1 cellular context compared by ENCODE assay signal in genomic region chr12:26226119-26226518, GRCh38.
TF ChIP-seq lines count a peak whose summit lies in the region.

No MANE protein-coding gene starts in this region.

TF ChIP-seq in SK-N-SH, 30 proteins besides CTCF, POLR2A, EP300 and RAD21:
- no peak for TF ChIP-seq REST (IDR thresholded peaks at IDR 0.05; ENCODE audit: low read depth, low read length)
- TF ChIP-seq FOSL2 (IDR thresholded peaks at IDR 0.05; ENCODE audit: borderline replicate concordance, low read depth) = no peak
- TF ChIP-seq ELF1 (IDR thresholded peaks at IDR 0.05) = no peak
- TF ChIP-seq YY1 (IDR thresholded peaks at IDR 0.05; ENCODE audit: low read depth) = no peak
- TF ChIP-seq USF2 (IDR thresholded peaks at IDR 0.05; ENCODE audit: borderline replicate concordance, low read depth, low read length) = no peak
- no peak for TF ChIP-seq MXI1 (IDR thresholded peaks at IDR 0.05; ENCODE audit: low read depth, low read length)
- no peak for TF ChIP-seq GATA2 (CRISPR knock-in tag; IDR thresholded peaks at IDR 0.05)
